ENCODE assay signal across 8 cellular contexts in genomic region chr17:7237266-7237760, GRCh38. TPM values are rescaled to one million over a fixed set of nuclear protein-coding genes. Genes with fewer than 3 reads are reported as not detected.
A peak's percentile ranks its signal among the peaks of the same experiment; 100 is the strongest.
DNase-seq lines count a peak whose midpoint lies in the region; ATAC-seq and TF ChIP-seq lines count a peak whose summit lies in the region.

No MANE protein-coding gene starts in this region.

- H3K9me2 ChIP-seq in DOHH2 (replicated peaks; ENCODE audit: control insufficient read depth, low read length), result no peaks in the 10 kb centered on the region

- WGBS in esophagus squamous epithelium, 2 donors, result 19 to 60% methylated on average over 2 to 5 of the region's 6 CpGs

- TF ChIP-seq CTCF in DOHH2 (IDR thresholded peaks at IDR 0.05; ENCODE audit: low read depth, low read length, poor library complexity, severe bottlenecking) (no peak), esophagus squamous epithelium (IDR thresholded peaks at IDR 0.05) (no peak)

- H3K27ac ChIP-seq in DOHH2 (ENCODE audit: low read depth, low read length) (peak overlapping the region; percentile 84), SJSA1 (peak overlapping the region; percentile 25; the same call in 1 of the 2 replicates), esophagus squamous epithelium (peak overlapping the region; percentile 97 to 98 (median 98))

- TF ChIP-seq POLR2A in esophagus squamous epithelium (IDR thresholded peaks at IDR 0.05), result no peak

- H3K4me1 ChIP-seq in DOHH2 (ENCODE audit: control insufficient read depth, low read length) (peaks cover 56% of the 10 kb centered on the region), SJSA1 (replicated peaks) (peaks cover 36% of the 10 kb centered on the region), esophagus squamous epithelium (peaks cover 48 to 71% (median 52%) of the 10 kb centered on the region in 3 donors)

- peaks cover 47% of the 10 kb centered on the region for H3F3A ChIP-seq in DOHH2 (ENCODE audit: control insufficient read depth, insufficient read depth)

- peak overlapping the region; percentile 67 for H3K4me2 ChIP-seq in DOHH2 (ENCODE audit: low read length)

- intact Hi-C loops in esophagus squamous epithelium (cut with DNase I), result no loop called here
- intact Hi-C loops in left colon (cut with DNase I, micrococcal nuclease), result no loop called here

- H3K4me3 ChIP-seq in DOHH2 (ENCODE audit: low read length), result peak overlapping the region; percentile 97
- peak overlapping the region; percentile 51 for H3K4me3 ChIP-seq in SJSA1
- peak overlapping the region; percentile 97 to 99 (median 99) for H3K4me3 ChIP-seq in esophagus squamous epithelium

- DNase-seq in SJSA1 (ENCODE audit: low read depth in 1 of 2, low spot score in 2 of 2), result no peak
- DNase-seq in esophagus squamous epithelium (lab: John Stamatoyannopoulos, UW), result no peak
- DNase-seq in pons (ENCODE audit: low spot score), result peak; percentile 14
- no peak for DNase-seq in AG20443 (ENCODE audit: low spot score)
- DNase-seq in left colon, result no peak
- no peak for DNase-seq in Kasumi-1 (lab: John Stamatoyannopoulos, UW)

- H3K79me2 ChIP-seq in DOHH2 (ENCODE audit: control insufficient read depth, low read length), result peaks cover 78% of the 10 kb centered on the region

- H3K27me3 ChIP-seq in DOHH2 (ENCODE audit: control insufficient read depth, low read length), result no peaks in the 10 kb centered on the region
- H3K27me3 ChIP-seq in SJSA1 (replicated peaks), result no peaks in the 10 kb centered on the region
- H3K27me3 ChIP-seq in esophagus squamous epithelium, result no peaks in the 10 kb centered on the region

- no peaks in the 10 kb centered on the region for H3K9me3 ChIP-seq in DOHH2 (ENCODE audit: control insufficient read depth, insufficient read depth, low read length)
- H3K9me3 ChIP-seq in SJSA1 (replicated peaks), result no peaks in the 10 kb centered on the region
- H3K9me3 ChIP-seq in esophagus squamous epithelium, result no peaks in the 10 kb centered on the region

- H3K36me3 ChIP-seq in DOHH2 (ENCODE audit: control insufficient read depth, low read length), result peaks cover 70% of the 10 kb centered on the region
- peaks cover 51% of the 10 kb centered on the region for H3K36me3 ChIP-seq in SJSA1
- peaks cover 12 to 37% (median 14%) of the 10 kb centered on the region in 3 donors for H3K36me3 ChIP-seq in esophagus squamous epithelium

- no peak for ATAC-seq in left colon
- no peak for ATAC-seq in HG02840 (IDR thresholded peaks at IDR 0.05; ENCODE audit: low FRiP score, unreplicated experiment)

- peaks cover 11% of the 10 kb centered on the region for H4K20me1 ChIP-seq in DOHH2 (ENCODE audit: control insufficient read depth, insufficient read depth, low read depth, low read length)

RNA-seq across cellular contexts. Expression of gene PHF23, which starts 1.9 kb away (rescaled TPM):
- total RNA-seq in SJSA1 (2014; rRNA removed; shearing (Covaris generic)), result 27.5 and 30.3 TPM in 2 replicates
- total RNA-seq in esophagus squamous epithelium (10 to 100 TPM; 24.7 to 30.6 (median 27.0) TPM), left colon (10 to 100 TPM; 33.9 to 44.1 TPM)

RNA-seq across cellular contexts. Expression of gene DVL2, which starts 3.0 kb away (rescaled TPM):
- total RNA-seq in SJSA1 (2014; rRNA removed; shearing (Covaris generic)), result 30.6 and 45.3 TPM in 2 replicates
- 10 to 100 TPM; 21.4 to 58.0 (median 37.3) TPM for total RNA-seq in esophagus squamous epithelium
- 10 to 100 TPM; 30.9 to 34.9 TPM for total RNA-seq in left colon

RNA-seq across cellular contexts. Expression of gene GABARAP, which starts 4.9 kb away (rescaled TPM):
- total RNA-seq in SJSA1 (2014; rRNA removed; shearing (Covaris generic)), result 139 and 146 TPM in 2 replicates
- 100 to 1,000 TPM; 172 to 384 (median 197) TPM for total RNA-seq in esophagus squamous epithelium
- 100 to 1,000 TPM; 431 to 505 TPM for total RNA-seq in left colon

RNA-seq across cellular contexts. Expression of gene CTDNEP1, which starts 14.2 kb away (rescaled TPM):
- total RNA-seq in SJSA1 (2014; rRNA removed; shearing (Covaris generic)), result 15.5 and 21.8 TPM in 2 replicates
- total RNA-seq in esophagus squamous epithelium (10 to 100 TPM; 42.0 to 52.1 (median 47.8) TPM), left colon (100 to 1,000 TPM; 108 to 117 TPM)

RNA-seq across cellular contexts. Expression of gene ELP5, which starts 14.7 kb away (rescaled TPM):
- total RNA-seq in SJSA1 (2014; rRNA removed; shearing (Covaris generic)), result 37.2 and 52.4 TPM in 2 replicates
- total RNA-seq in esophagus squamous epithelium (10 to 100 TPM; 14.9 to 21.8 (median 16.6) TPM), left colon (10 to 100 TPM; 42.4 to 55.4 TPM)

Comparison
In these comparisons a context has a peak if more than half of its experiments do, and no peak if none do; other contexts are left out.
1. H3K27ac ChIP-seq: peak in every context shown above with its lines; median percentile 98 in esophagus squamous epithelium; 84 in DOHH2; 25 in SJSA1.